ENCODE assay signal across 28 cellular contexts in genomic region chr4:152165851-152166250, GRCh38.
"Had no signal": no experiment of that assay in that cellular context is flagged by ENCODE, and none has a peak within 500 bp of the region (broad histone marks: within the 10 kb centered on the region; RNA-seq: fewer than 3 reads in every experiment).

No MANE protein-coding gene starts in this region.

- H3K27me3 ChIP-seq: body of pancreas, gastroesophageal sphincter, uterus had no signal

- H3K36me3 ChIP-seq: gastroesophageal sphincter, spleen, thoracic aorta, uterus, WERI-Rb-1 had no signal

- H3K4me1 ChIP-seq: body of pancreas, spleen, uterus had no signal

- ATAC-seq: activated CD4-positive, CD25-positive, alpha-beta regulatory T cell treated with anti-CD3 and anti-CD28 coated beads, Interleukin-2, amount 50 U/mL, for 24 hours; activated naive CD8-positive, alpha-beta T cell treated with anti-CD3 and anti-CD28 coated beads, Interleukin-2, amount 50 U/mL, for 24 hours; activated T-cell treated with anti-CD3 and anti-CD28 coated beads, Interleukin-2, amount 50 U/mL, for 4 hours; activated T-helper 17 cell treated with anti-CD3 and anti-CD28 coated beads, Interleukin-2, amount 50 U/mL, for 72 hours; body of pancreas; gastroesophageal sphincter; natural killer cell had no signal

- H3K27ac ChIP-seq: body of pancreas, gastroesophageal sphincter, spleen, thoracic aorta, uterus, WERI-Rb-1 had no signal

- H3K4me3 Mint-ChIP-seq: activated CD4-positive, alpha-beta memory T cell treated with anti-CD3 and anti-CD28 coated beads for 36 hours; activated naive CD4-positive, alpha-beta T cell treated with anti-CD3 and anti-CD28 coated beads, Interleukin-2, amount 50 U/mL, for 24 hours; activated naive CD8-positive, alpha-beta T cell treated with anti-CD3 and anti-CD28 coated beads, Interleukin-2, amount 50 U/mL, for 24 hours; activated T-cell treated with anti-CD3 and anti-CD28 coated beads, Interleukin-2, amount 50 U/mL, for 4 hours; activated T-helper 17 cell treated with anti-CD3 and anti-CD28 coated beads, Interleukin-2, amount 50 U/mL, for 72 hours; memory B cell; natural killer cell; T-helper 1 cell treated with Interleukin-12 subunit alpha and Interleukin-12 subunit beta and Interleukin-4 antibody, amounts not matched to agents 30 μg/mL and 1 μg/mL, for 36 hours had no signal

- H3K4me3 ChIP-seq: body of pancreas, gastroesophageal sphincter, spleen, thoracic aorta, uterus had no signal

- H3K27ac Mint-ChIP-seq: activated CD4-positive, alpha-beta memory T cell treated with anti-CD3 and anti-CD28 coated beads for 36 hours; activated naive CD4-positive, alpha-beta T cell treated with anti-CD3 and anti-CD28 coated beads, Interleukin-2, amount 50 U/mL, for 24 hours; activated naive CD8-positive, alpha-beta T cell treated with anti-CD3 and anti-CD28 coated beads, Interleukin-2, amount 50 U/mL, for 24 hours; activated T-helper 17 cell treated with anti-CD3 and anti-CD28 coated beads, Interleukin-2, amount 50 U/mL, for 72 hours; memory B cell; natural killer cell; T-helper 1 cell treated with Interleukin-12 subunit alpha and Interleukin-12 subunit beta and Interleukin-4 antibody, amounts not matched to agents 30 μg/mL and 1 μg/mL, for 36 hours had no signal

- H3K27me3 Mint-ChIP-seq: activated naive CD4-positive, alpha-beta T cell treated with anti-CD3 and anti-CD28 coated beads, Interleukin-2, amount 50 U/mL, for 24 hours; activated naive CD8-positive, alpha-beta T cell treated with anti-CD3 and anti-CD28 coated beads, Interleukin-2, amount 50 U/mL, for 24 hours; activated T-helper 17 cell treated with anti-CD3 and anti-CD28 coated beads, Interleukin-2, amount 50 U/mL, for 72 hours had no signal

- H3K4me1 Mint-ChIP-seq: activated naive CD4-positive, alpha-beta T cell treated with anti-CD3 and anti-CD28 coated beads, Interleukin-2, amount 50 U/mL, for 24 hours; activated naive CD8-positive, alpha-beta T cell treated with anti-CD3 and anti-CD28 coated beads, Interleukin-2, amount 50 U/mL, for 24 hours; natural killer cell had no signal

- H3K9me3 ChIP-seq: body of pancreas, gastroesophageal sphincter, spleen, thoracic aorta, uterus had no signal

- H3K36me3 Mint-ChIP-seq: activated CD4-positive, alpha-beta memory T cell treated with anti-CD3 and anti-CD28 coated beads for 36 hours; activated naive CD4-positive, alpha-beta T cell treated with anti-CD3 and anti-CD28 coated beads, Interleukin-2, amount 50 U/mL, for 24 hours; memory B cell; natural killer cell had no signal

- DNase-seq: activated CD4-positive, alpha-beta memory T cell treated with anti-CD3 and anti-CD28 coated beads for 36 hours; activated CD4-positive, alpha-beta T cell treated with anti-CD3 and anti-CD28 coated beads for 48 hours; activated CD8-positive, alpha-beta memory T cell treated with anti-CD3 and anti-CD28 coated beads, Interleukin-2, amount 50 U/mL, for 48 hours; activated gamma-delta T cell treated with Interleukin-2 at 50 U/mL for 16 hours; activated naive CD8-positive, alpha-beta T cell treated with anti-CD3 and anti-CD28 coated beads, Interleukin-2, amount 50 U/mL, for 24 hours; activated T-cell treated with anti-CD3 and anti-CD28 coated beads, Interleukin-2, amount 50 U/mL, for 4 hours; amygdala; body of pancreas; effector CD8-positive, alpha-beta T cell; hippocampal formation; midbrain; natural killer cell; posterior cingulate gyrus; spleen; stimulated activated CD4-positive, alpha-beta T cell treated with anti-CD3 and anti-CD28 coated beads, Interleukin-2, amount 100 ng/mL, for 48 hours; stimulated activated naive CD4-positive, alpha-beta T cell treated with Interleukin-2 at 50 U/mL for 16 hours; SW 1271; T-helper 9 cell; uterus; WERI-Rb-1 had no signal

- FAIRE-seq: colon had no signal

- H3K9me3 Mint-ChIP-seq: activated CD4-positive, alpha-beta memory T cell treated with anti-CD3 and anti-CD28 coated beads for 36 hours; activated naive CD4-positive, alpha-beta T cell treated with anti-CD3 and anti-CD28 coated beads, Interleukin-2, amount 50 U/mL, for 24 hours; activated naive CD8-positive, alpha-beta T cell treated with anti-CD3 and anti-CD28 coated beads, Interleukin-2, amount 50 U/mL, for 24 hours; activated T-cell treated with anti-CD3 and anti-CD28 coated beads, Interleukin-2, amount 50 U/mL, for 4 hours; activated T-helper 17 cell treated with anti-CD3 and anti-CD28 coated beads, Interleukin-2, amount 50 U/mL, for 72 hours; memory B cell; natural killer cell; T-helper 1 cell treated with Interleukin-12 subunit alpha and Interleukin-12 subunit beta and Interleukin-4 antibody, amounts not matched to agents 30 μg/mL and 1 μg/mL, for 36 hours had no signal
